Comparison of ENCODE assay signal across 8 cellular contexts in the genomic region with DNA sequence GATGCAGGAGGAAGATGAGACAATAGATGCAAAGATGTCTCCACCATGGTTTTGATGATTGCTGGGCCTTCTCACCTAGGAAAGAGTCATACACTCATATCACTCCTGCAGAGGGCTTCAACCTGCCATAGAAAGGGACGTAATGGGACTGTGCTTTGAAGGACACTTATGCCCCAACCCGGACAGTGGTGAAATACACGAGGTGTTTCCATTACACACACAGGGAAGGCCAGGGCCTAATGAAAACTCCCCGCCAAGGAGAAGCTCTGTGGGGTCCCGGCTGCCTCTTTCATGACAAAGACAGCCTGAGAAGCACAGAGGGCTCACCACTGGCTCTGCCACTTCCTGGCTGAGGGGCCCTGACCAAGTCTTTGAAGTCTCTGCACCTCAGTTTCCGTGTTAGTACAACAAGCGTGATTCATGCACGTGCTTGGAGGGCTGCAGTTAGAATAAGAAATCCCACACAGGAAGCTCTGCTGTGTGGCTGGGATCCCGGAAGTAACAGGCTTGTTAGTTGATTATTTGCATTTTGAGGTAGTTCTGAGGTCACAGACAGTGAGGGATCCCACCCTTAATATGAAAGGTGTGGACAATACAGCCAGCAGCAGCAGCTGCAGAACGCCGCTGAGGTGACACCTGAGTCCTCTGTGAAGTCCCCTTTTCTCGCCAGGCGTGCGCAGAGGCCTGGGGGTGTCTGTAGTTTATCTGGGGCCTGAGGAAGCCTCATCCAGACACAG.
DNase-seq lines count a peak whose midpoint lies in the region; ATAC-seq and TF ChIP-seq lines count a peak whose summit lies in the region.

No MANE protein-coding gene starts in this region.

- no peak overlapping the region for H2BK120ac ChIP-seq in mesenchymal stem cell (ENCODE audit: low read depth, low read length)

- H3K9me3 ChIP-seq in right lobe of liver (no peaks in the 10 kb centered on the region), mesenchymal stem cell (ENCODE audit: control insufficient read depth, low read length) (no peaks in the 10 kb centered on the region)

- no peaks in the 10 kb centered on the region for H3K4me1 ChIP-seq in right lobe of liver
- peaks cover 1% of the 10 kb centered on the region for H3K4me1 ChIP-seq in mesenchymal stem cell (ENCODE audit: control insufficient read depth, insufficient read depth, low read depth, low read length)

- H3K4me3 ChIP-seq in right lobe of liver (no peak overlapping the region), mesenchymal stem cell (ENCODE audit: insufficient read depth in 1 of 2, low read depth in 1 of 2, low read length in 2 of 2) (no peak overlapping the region)

- no peak overlapping the region for H4K91ac ChIP-seq in mesenchymal stem cell (ENCODE audit: low read length)

- H2BK15ac ChIP-seq in mesenchymal stem cell (ENCODE audit: low read depth, poor library complexity, severe bottlenecking): no peak overlapping the region

- no peak overlapping the region for H4K8ac ChIP-seq in mesenchymal stem cell (ENCODE audit: low read length)

- peaks cover 8% of the 10 kb centered on the region for H3K36me3 Mint-ChIP-seq in activated CD4-positive, alpha-beta memory T cell treated with anti-CD3 and anti-CD28 coated beads, Interleukin-2, amount 10 ng/mL, durations not matched to agents 7 days and 5 days (ENCODE audit: low read depth)

- TF ChIP-seq POLR2A in right lobe of liver (IDR thresholded peaks at IDR 0.05): no peak

- POLR2A ChIA-PET in activated CD4-positive, alpha-beta memory T cell treated with anti-CD3 and anti-CD28 coated beads, Interleukin-2, amount 10 ng/mL, durations not matched to agents 7 days and 5 days (lab: Charles Lee): interaction anchor here (0.8 to 2.0 kb wide), 9 partner anchors 8 to 364 kb away, joined by 3 to 18 read pairs (median 5); a partner anchor contains a TSS

- H3K4ac ChIP-seq in mesenchymal stem cell (ENCODE audit: low read depth in 1 of 2, low read length in 2 of 2): no peak overlapping the region

- H3K27ac ChIP-seq in right lobe of liver: no peak overlapping the region
- H3K27ac ChIP-seq in mesenchymal stem cell (ENCODE audit: low read length, poor library complexity, severe bottlenecking): no peak overlapping the region

- no peak overlapping the region for H2AFZ ChIP-seq in mesenchymal stem cell (ENCODE audit: low read depth, low read length)

- peak overlapping the region; percentile 81 for H3K27ac Mint-ChIP-seq in activated CD4-positive, alpha-beta memory T cell treated with anti-CD3 and anti-CD28 coated beads, Interleukin-2, amount 10 ng/mL, durations not matched to agents 7 days and 5 days

- peaks cover 46% of the 10 kb centered on the region for H3K4me1 Mint-ChIP-seq in activated CD4-positive, alpha-beta memory T cell treated with anti-CD3 and anti-CD28 coated beads, Interleukin-2, amount 10 ng/mL, durations not matched to agents 7 days and 5 days

- peak; percentile 85 for DNase-seq in activated CD4-positive, alpha-beta memory T cell treated with anti-CD3 and anti-CD28 coated beads, Interleukin-2, amount 10 ng/mL, durations not matched to agents 7 days and 5 days
- no peak for DNase-seq in right lobe of liver
- no peak for DNase-seq in COLO829 (ENCODE audit: low spot score)
- DNase-seq in mesenchymal stem cell: no peak
- no peak for DNase-seq in DMS153 treated with DMSO at 0.1 percent for 48 hours (lab: John Stamatoyannopoulos, UW; ENCODE audit: unreplicated experiment)
- DNase-seq in ecto neural progenitor cell (ENCODE audit: low spot score): no peak

- H3K14ac ChIP-seq in mesenchymal stem cell (ENCODE audit: low read length in 2 of 2): no peak overlapping the region

- H3K36me3 ChIP-seq in right lobe of liver: no peaks in the 10 kb centered on the region
- no peaks in the 10 kb centered on the region for H3K36me3 ChIP-seq in mesenchymal stem cell (ENCODE audit: control insufficient read depth in 1 of 2, insufficient read depth in 2 of 2, low read depth in 1 of 2, low read length in 2 of 2)

- peak overlapping the region in 1 of 2 experiments; percentile 14 for H3K18ac ChIP-seq in mesenchymal stem cell (ENCODE audit: low read depth in 1 of 2, low read length in 2 of 2)

- H3K27me3 ChIP-seq in right lobe of liver (no peaks in the 10 kb centered on the region), mesenchymal stem cell (ENCODE audit: control insufficient read depth in 1 of 2, insufficient read depth in 1 of 2, low read length in 2 of 2) (peaks cover 0 to 3% of the 10 kb centered on the region in 2 experiments)

- no peak overlapping the region for H3K9ac ChIP-seq in mesenchymal stem cell (ENCODE audit: low read length)

- H3K23ac ChIP-seq in mesenchymal stem cell (ENCODE audit: low read length in 2 of 2): no peak overlapping the region

- H3K27me3 Mint-ChIP-seq in activated CD4-positive, alpha-beta memory T cell treated with anti-CD3 and anti-CD28 coated beads, Interleukin-2, amount 10 ng/mL, durations not matched to agents 7 days and 5 days: no peaks in the 10 kb centered on the region

- H2AK5ac ChIP-seq in mesenchymal stem cell (ENCODE audit: low read length, severe bottlenecking): no peak overlapping the region

- H2BK5ac ChIP-seq in mesenchymal stem cell (ENCODE audit: low read depth, low read length, poor library complexity, severe bottlenecking): no peak overlapping the region

- H3K4me3 Mint-ChIP-seq in activated CD4-positive, alpha-beta memory T cell treated with anti-CD3 and anti-CD28 coated beads, Interleukin-2, amount 10 ng/mL, durations not matched to agents 7 days and 5 days: no peak overlapping the region

- intact Hi-C loops in right lobe of liver (cut with DNase I): loop anchor here in 1 of 2 donors (10.0 kb wide), 1 partner anchor 106 kb away; no protein-coding TSS in a partner anchor

- H2BK12ac ChIP-seq in mesenchymal stem cell (ENCODE audit: low read length in 2 of 2): no peak overlapping the region

- H3K9me3 Mint-ChIP-seq in activated CD4-positive, alpha-beta memory T cell treated with anti-CD3 and anti-CD28 coated beads, Interleukin-2, amount 10 ng/mL, durations not matched to agents 7 days and 5 days: peaks cover 5% of the 10 kb centered on the region

- H3K79me1 ChIP-seq in mesenchymal stem cell (replicated peaks; ENCODE audit: low read length, poor library complexity, severe bottlenecking): no peaks in the 10 kb centered on the region

- ATAC-seq in GM19372 (IDR thresholded peaks at IDR 0.05; ENCODE audit: low read depth, unreplicated experiment) (peak; percentile 68), HG03521 (IDR thresholded peaks at IDR 0.05; ENCODE audit: unreplicated experiment) (peak; percentile 78), right lobe of liver (peak; percentile 32 to 53 (median 46))

- 48% methylated on average over 8 of the region's 14 CpGs for WGBS in right lobe of liver (ENCODE audit: insufficient coverage, low coverage, low lambda C conversion rate, missing lambda C conversion rate)
- WGBS in mesenchymal stem cell: 84% methylated on average over 14 of the region's 14 CpGs

- CTCF ChIA-PET in activated CD4-positive, alpha-beta memory T cell treated with anti-CD3 and anti-CD28 coated beads, Interleukin-2, amount 10 ng/mL, durations not matched to agents 7 days and 5 days (lab: Charles Lee): interaction anchor here (0.6 to 2.4 kb wide), 3 partner anchors 12 to 627 kb away, joined by 3 to 14 read pairs (median 4); no protein-coding TSS in a partner anchor

- no peak overlapping the region for H3K4me2 ChIP-seq in mesenchymal stem cell (ENCODE audit: low read length, poor library complexity, severe bottlenecking)

- TF ChIP-seq CTCF in right lobe of liver (IDR thresholded peaks at IDR 0.05): no peak
